In the genomic region with DNA sequence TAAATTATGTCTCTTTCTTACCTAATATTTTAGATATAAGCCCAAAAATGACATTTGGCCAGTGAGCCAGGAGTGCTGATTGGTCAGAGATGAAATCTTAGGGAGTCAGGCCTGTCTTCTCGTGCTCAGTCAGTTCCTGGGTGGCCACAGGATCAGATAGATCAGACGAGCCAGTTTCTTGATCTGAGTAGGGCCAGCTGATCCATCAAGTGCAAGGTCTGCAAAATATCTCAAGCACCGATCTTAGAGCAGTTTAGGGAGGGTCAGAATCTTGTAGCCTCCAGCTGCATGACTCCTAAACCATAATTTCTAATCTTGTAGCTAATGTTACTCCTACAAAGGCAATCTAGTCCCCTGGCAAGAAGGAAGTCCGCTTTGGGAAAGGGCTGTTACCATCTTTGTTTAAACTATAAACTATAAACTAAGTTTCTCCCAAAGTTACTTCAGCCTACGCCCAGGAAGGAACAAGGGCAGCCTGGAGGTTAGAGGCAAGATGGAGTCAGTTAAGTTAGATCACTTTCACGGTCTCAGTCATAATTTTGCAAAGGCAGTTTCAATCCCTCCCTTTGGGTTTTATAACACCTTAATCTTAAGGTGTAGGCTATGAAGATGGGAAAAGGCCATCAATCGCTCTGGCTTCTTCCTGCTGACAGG, we compare ENCODE assay signal across 1 cellular context.
A peak's percentile ranks its signal among the peaks of the same experiment; 100 is the strongest.
TF ChIP-seq lines count a peak whose summit lies in the region.
"Not testable (repeated sequence)": the region's sequence is repeated elsewhere in the genome, so short reads cannot be mapped to it uniquely, and the experiment has no call there.

No MANE protein-coding gene starts in this region.

TF ChIP-seq in K562, 482 proteins besides CTCF, POLR2A, EP300 and RAD21 (continued from another document):
- TF ChIP-seq, protein P1, sequence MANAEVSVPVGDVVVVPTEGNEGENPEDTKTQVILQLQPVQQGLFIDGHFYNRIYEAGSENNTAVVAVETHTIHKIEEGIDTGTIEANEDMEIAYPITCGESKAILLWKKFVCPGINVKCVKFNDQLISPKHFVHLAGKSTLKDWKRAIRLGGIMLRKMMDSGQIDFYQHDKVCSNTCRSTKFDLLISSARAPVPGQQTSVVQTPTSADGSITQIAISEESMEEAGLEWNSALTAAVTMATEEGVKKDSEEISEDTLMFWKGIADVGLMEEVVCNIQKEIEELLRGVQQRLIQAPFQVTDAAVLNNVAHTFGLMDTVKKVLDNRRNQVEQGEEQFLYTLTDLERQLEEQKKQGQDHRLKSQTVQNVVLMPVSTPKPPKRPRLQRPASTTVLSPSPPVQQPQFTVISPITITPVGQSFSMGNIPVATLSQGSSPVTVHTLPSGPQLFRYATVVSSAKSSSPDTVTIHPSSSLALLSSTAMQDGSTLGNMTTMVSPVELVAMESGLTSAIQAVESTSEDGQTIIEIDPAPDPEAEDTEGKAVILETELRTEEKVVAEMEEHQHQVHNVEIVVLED (CRISPR knock-in tag; IDR thresholded peaks at IDR 0.05) = peak; percentile 68
- TF ChIP-seq TEAD1 (CRISPR knock-in tag; IDR thresholded peaks at IDR 0.05) (peak in 1 of 2 experiments; percentile 26; a peak in 2 of 4 replicates), RFX7 (CRISPR knock-in tag; IDR thresholded peaks at IDR 0.05) (peak; percentile 75; the same call in 1 of the 2 replicates), SMAD4 (CRISPR knock-in tag; conservative IDR thresholded peaks at IDR 0.05) (peak; percentile 42; the same call in 1 of the 2 replicates), ZNF175 (CRISPR knock-in tag; IDR thresholded peaks at IDR 0.05; ENCODE audit: low read depth) (peak; percentile 52; the same call in 1 of the 2 replicates), KLF6 (CRISPR knock-in tag; IDR thresholded peaks at IDR 0.05; ENCODE audit: borderline replicate concordance) (peak; percentile 94), SMAD3 (CRISPR knock-in tag; conservative IDR thresholded peaks at IDR 0.05) (0 out of 2 replicates have a peak, but pooled peaks have one; percentile 69), DPF2 (IDR thresholded peaks at IDR 0.05) (0 out of 2 replicates have a peak, but pooled peaks have one; percentile 20), NR2C1 (tag; IDR thresholded peaks at IDR 0.05) (peak; percentile 47), ZNF644 (tag; IDR thresholded peaks at IDR 0.05; ENCODE audit: low read depth) (peak; percentile 83; the same call in 1 of the 2 replicates)
- TF ChIP-seq NR2C1 (IDR thresholded peaks at IDR 0.05) = not testable (repeated sequence)
